Comparison of ENCODE assay signal across 8 cellular contexts in genomic region chr12:111405149-111405855, GRCh38. TPM values are rescaled to one million over a fixed set of nuclear protein-coding genes. Genes with fewer than 3 reads are reported as not detected.
DNase-seq lines count a peak whose midpoint lies in the region; TF ChIP-seq lines count a peak whose summit lies in the region.

No MANE protein-coding gene starts in this region.

- peak overlapping the region; percentile 83 to 85 (median 84) for H3K4me3 Mint-ChIP-seq in nephron
- peak overlapping the region; percentile 84 for H3K4me3 Mint-ChIP-seq in stimulated activated naive CD8-positive, alpha-beta T cell treated with anti-CD3 and anti-CD28 coated beads, Interleukin-15, Interleukin-2, amounts not matched to agents 100 ng/mL and 50 ng/mL, for 24 hours

- in situ Hi-C loops in G401 (cut with HindIII; ENCODE audit: low sequenced_read_pairs) = no loop called here

- H3K36me3 ChIP-seq in H7 (replicated peaks; ENCODE audit: control insufficient read depth, insufficient read depth, low read length) (no peaks in the 10 kb centered on the region; the same call in 1 of the 2 replicates), Loucy (ENCODE audit: insufficient read depth, low read length) (no peaks in the 10 kb centered on the region)

- CTCF ChIA-PET in RWPE1 (lab: Yijun Ruan, JAX) = interaction anchor here (0.6 to 2.5 kb wide), 5 partner anchors 8 to 959 kb away, joined by 3 to 12 read pairs (median 3); no protein-coding TSS in a partner anchor

- H3K27ac Mint-ChIP-seq in nephron = no peak overlapping the region
- peak overlapping the region; percentile 98 for H3K27ac Mint-ChIP-seq in stimulated activated naive CD8-positive, alpha-beta T cell treated with anti-CD3 and anti-CD28 coated beads, Interleukin-15, Interleukin-2, amounts not matched to agents 100 ng/mL and 50 ng/mL, for 24 hours

- peak; percentile 85 for DNase-seq in G401 (ENCODE audit: low spot score)
- peak; percentile 100 for DNase-seq in H7
- DNase-seq in RWPE1 (ENCODE audit: low spot score) = peak; percentile 93
- peak; percentile 99 for DNase-seq in activated T-helper 9 cell treated with anti-CD3 and anti-CD28 coated beads, Interleukin-2, amount 50 U/mL, for 16 hours (ENCODE audit: low read depth)
- peak; percentile 85 for DNase-seq in fibroblast of the aortic adventitia (ENCODE audit: low read depth)

- no peaks in the 10 kb centered on the region for H3F3A ChIP-seq in Loucy (ENCODE audit: low read depth)

- peaks cover 21% of the 10 kb centered on the region for H3K27me3 Mint-ChIP-seq in nephron (ENCODE audit: low read depth)
- no peaks in the 10 kb centered on the region for H3K27me3 Mint-ChIP-seq in stimulated activated naive CD8-positive, alpha-beta T cell treated with anti-CD3 and anti-CD28 coated beads, Interleukin-15, Interleukin-2, amounts not matched to agents 100 ng/mL and 50 ng/mL, for 24 hours

- no peaks in the 10 kb centered on the region for H3K9me2 ChIP-seq in Loucy (replicated peaks; ENCODE audit: low read depth, low read length)

- H3K27me3 ChIP-seq in H7 (ENCODE audit: control insufficient read depth, insufficient read depth, low read length) (no peaks in the 10 kb centered on the region), Loucy (ENCODE audit: insufficient read depth, low read length, poor library complexity, severe bottlenecking) (peaks cover 9% of the 10 kb centered on the region)

- peak overlapping the region; percentile 65; the same call in 1 of the 2 replicates for H2AFZ ChIP-seq in Loucy (ENCODE audit: low read length)

- peak; percentile 53 for TF ChIP-seq CTCF in Loucy (conservative IDR thresholded peaks at IDR 0.05; ENCODE audit: low read length)
- peak; percentile 40 for TF ChIP-seq CTCF in RWPE1 (conservative IDR thresholded peaks at IDR 0.05; ENCODE audit: low read depth)
- TF ChIP-seq CTCF in fibroblast of the aortic adventitia (IDR thresholded peaks at IDR 0.05; ENCODE audit: insufficient read depth, low read length) = peak; percentile 37
- TF ChIP-seq CTCF in nephron (IDR thresholded peaks at IDR 0.05; ENCODE audit: unreplicated experiment in 3 of 3) = peak; percentile 32 to 60 (median 39)

- peaks cover 44% of the 10 kb centered on the region for H3K4me1 ChIP-seq in Loucy (ENCODE audit: insufficient read depth, low read length, poor library complexity, severe bottlenecking)

- H3K36me3 Mint-ChIP-seq in nephron (ENCODE audit: low read depth) = no peaks in the 10 kb centered on the region
- peaks cover 9% of the 10 kb centered on the region for H3K36me3 Mint-ChIP-seq in stimulated activated naive CD8-positive, alpha-beta T cell treated with anti-CD3 and anti-CD28 coated beads, Interleukin-15, Interleukin-2, amounts not matched to agents 100 ng/mL and 50 ng/mL, for 24 hours (ENCODE audit: low read depth)

- H3K9me3 Mint-ChIP-seq in nephron = no peaks in the 10 kb centered on the region
- H3K9me3 Mint-ChIP-seq in stimulated activated naive CD8-positive, alpha-beta T cell treated with anti-CD3 and anti-CD28 coated beads, Interleukin-15, Interleukin-2, amounts not matched to agents 100 ng/mL and 50 ng/mL, for 24 hours = no peaks in the 10 kb centered on the region

- H3K9me3 ChIP-seq in Loucy (ENCODE audit: insufficient read depth, low read depth, low read length) = no peaks in the 10 kb centered on the region

- peaks cover 28% of the 10 kb centered on the region for H3K4me1 Mint-ChIP-seq in nephron
- H3K4me1 Mint-ChIP-seq in stimulated activated naive CD8-positive, alpha-beta T cell treated with anti-CD3 and anti-CD28 coated beads, Interleukin-15, Interleukin-2, amounts not matched to agents 100 ng/mL and 50 ng/mL, for 24 hours (ENCODE audit: low read depth) = peaks cover 56% of the 10 kb centered on the region

- H3K27ac ChIP-seq in RWPE1 = peak overlapping the region; percentile 75

- POLR2A ChIA-PET in RWPE1 (lab: Yijun Ruan, JAX; ENCODE audit: low non-redundant PET) = no interaction called here

- H3K79me2 ChIP-seq in Loucy (ENCODE audit: insufficient read depth, low read length) = peaks cover 44% of the 10 kb centered on the region

- H3K9ac ChIP-seq in Loucy (ENCODE audit: low read depth, low read length, poor library complexity, severe bottlenecking) = peak overlapping the region; percentile 68

- H4K20me1 ChIP-seq in Loucy (ENCODE audit: insufficient read depth, low read length, poor library complexity, severe bottlenecking) = peaks cover 41% of the 10 kb centered on the region

- H3K4me3 ChIP-seq in H7 (ENCODE audit: insufficient read depth, low read depth, low read length) = peak overlapping the region; percentile 58
- H3K4me3 ChIP-seq in Loucy (ENCODE audit: low read length, poor library complexity, severe bottlenecking) = peak overlapping the region; percentile 97
- peak overlapping the region; percentile 66 for H3K4me3 ChIP-seq in fibroblast of the aortic adventitia (ENCODE audit: low read depth, low read length)

- H3K4me2 ChIP-seq in Loucy (ENCODE audit: low read depth, low read length, poor library complexity, severe bottlenecking) = peak overlapping the region; percentile 77

RNA-seq across cellular contexts. Expression of gene SH2B3, which starts 0.4 kb away (rescaled TPM):
- 5.7 and 9.9 TPM in 2 replicates for total RNA-seq in G401 (2014; rRNA removed; shearing (Covaris generic))
- total RNA-seq in H7 (2014; rRNA removed; shearing (Covaris generic)) = 21.8 and 26.8 TPM in 2 replicates
- 20.2 and 27.8 TPM in 2 replicates for total RNA-seq in fibroblast of the aortic adventitia (ENCODE audit: low replicate concordance)

RNA-seq across cellular contexts. Expression of gene PHETA1, which starts 36.4 kb away (rescaled TPM):
- total RNA-seq in G401 (2014; rRNA removed; shearing (Covaris generic)) = 10.3 and 16.9 TPM in 2 replicates
- total RNA-seq in H7 (2014; rRNA removed; shearing (Covaris generic)) = 7.1 and 10.1 TPM in 2 replicates
- 7.3 and 16.2 TPM in 2 replicates for total RNA-seq in fibroblast of the aortic adventitia (ENCODE audit: low replicate concordance)

Comparison
In these comparisons a context has a peak if more than half of its experiments do, and no peak if none do; other contexts are left out.
1. Peak in every context shown above with its lines: DNase-seq, H3K4me3 ChIP-seq and H3K27ac ChIP-seq.